8 cellular contexts compared by ENCODE assay signal in the genomic region with DNA sequence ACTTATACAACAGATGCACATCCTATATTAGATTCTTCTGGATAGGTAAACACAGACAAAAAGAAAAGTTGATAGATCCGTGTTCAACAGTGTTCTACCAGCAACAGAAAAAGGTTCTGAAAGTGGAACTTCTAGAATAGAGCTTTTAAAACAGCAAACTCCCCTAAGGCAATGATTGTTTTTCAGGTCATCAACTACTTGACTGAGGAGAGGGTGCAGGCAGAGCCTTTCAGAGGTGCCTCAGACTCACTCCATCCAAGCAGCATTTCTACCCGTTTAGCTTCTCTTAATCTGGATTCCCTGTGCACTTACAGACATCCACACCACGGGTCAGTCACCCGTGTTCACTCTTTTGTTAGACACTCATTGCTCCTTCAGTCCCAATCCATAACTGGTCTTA. TPM values are rescaled to one million over a fixed set of nuclear protein-coding genes. Genes with fewer than 3 reads are reported as not detected.
DNase-seq lines count a peak whose midpoint lies in the region; ATAC-seq lines count a peak whose summit lies in the region.
"Had no signal": no experiment of that assay in that cellular context is flagged by ENCODE, and none has a peak within 500 bp of the region (broad histone marks: within the 10 kb centered on the region; RNA-seq: fewer than 3 reads in every experiment).

No MANE protein-coding gene starts in this region.

- H3K27me3 ChIP-seq in Karpas-422 (ENCODE audit: low read length) = no peaks in the 10 kb centered on the region
- H3K27me3 ChIP-seq in naive thymus-derived CD4-positive, alpha-beta T cell (ENCODE audit: control insufficient read depth in 2 of 2, insufficient read depth in 2 of 2, low read length in 2 of 2) = no peaks in the 10 kb centered on the region

- POLR2A ChIA-PET in naive thymus-derived CD4-positive, alpha-beta T cell (lab: Charles Lee) = interaction anchor here (0.6 to 1.6 kb wide), 11 partner anchors 9 to 197 kb away, joined by 3 to 8 read pairs (median 3); a partner anchor contains a TSS

- H3K9me2 ChIP-seq in Karpas-422 (replicated peaks; ENCODE audit: insufficient read depth, low read length) = no peaks in the 10 kb centered on the region

- peak overlapping the region in 5 of 10 donors; percentile 60 to 78 (median 72) for H3K4me3 Mint-ChIP-seq in naive thymus-derived CD4-positive, alpha-beta T cell

- peaks cover 100% of the 10 kb centered on the region for H3K79me2 ChIP-seq in Karpas-422 (ENCODE audit: low read length)

- DNase-seq in Karpas-422 = no peak
- no peak for DNase-seq in naive thymus-derived CD4-positive, alpha-beta T cell
- no peak for DNase-seq in MV-4-11 (lab: John Stamatoyannopoulos, UW)
- DNase-seq in Ammon's horn (ENCODE audit: low spot score) = no peak
- no peak for DNase-seq in NCI-H2029 (lab: John Stamatoyannopoulos, UW)
- DNase-seq: NCI-H345 had no signal

- no peak overlapping the region for H3K4me3 ChIP-seq in Karpas-422 (ENCODE audit: low read length)
- H3K4me3 ChIP-seq in naive thymus-derived CD4-positive, alpha-beta T cell (ENCODE audit: low read length) = peak overlapping the region; percentile 15

- peaks cover 0 to 53% (median 6%) of the 10 kb centered on the region in 7 donors for H3K4me1 Mint-ChIP-seq in naive thymus-derived CD4-positive, alpha-beta T cell

- H3K9ac ChIP-seq in Karpas-422 (ENCODE audit: low read length) = no peak overlapping the region

- no peaks in the 10 kb centered on the region for H3K9me3 Mint-ChIP-seq in naive thymus-derived CD4-positive, alpha-beta T cell

- no peak overlapping the region for H3K4me2 ChIP-seq in Karpas-422 (ENCODE audit: low read depth, low read length, poor library complexity, severe bottlenecking)

- no peak overlapping the region for H2AFZ ChIP-seq in Karpas-422 (ENCODE audit: low read length)

- H3K27ac Mint-ChIP-seq in naive thymus-derived CD4-positive, alpha-beta T cell = no peak overlapping the region

- CTCF ChIA-PET in naive thymus-derived CD4-positive, alpha-beta T cell (lab: Charles Lee) = interaction anchor here (0.7 to 2.5 kb wide), 4 partner anchors 74 to 134 kb away, joined by 3 to 7 read pairs (median 6); no protein-coding TSS in a partner anchor

- H3K27me3 Mint-ChIP-seq in naive thymus-derived CD4-positive, alpha-beta T cell = no peaks in the 10 kb centered on the region

- H3K27ac ChIP-seq in Karpas-422 (ENCODE audit: low read length) = peak overlapping the region; percentile 42
- peak overlapping the region; percentile 62 for H3K27ac ChIP-seq in naive thymus-derived CD4-positive, alpha-beta T cell (ENCODE audit: low read depth, low read length)

- H3K36me3 ChIP-seq in Karpas-422 (ENCODE audit: insufficient read depth, low read length) = peaks cover 7% of the 10 kb centered on the region; the same call in 1 of the 2 replicates
- peaks cover 0 to 8% (median 0%) of the 10 kb centered on the region in 3 experiments for H3K36me3 ChIP-seq in naive thymus-derived CD4-positive, alpha-beta T cell (ENCODE audit: control insufficient read depth in 2 of 3, insufficient read depth in 3 of 3, low read length in 3 of 3)

- H3K9me3 ChIP-seq in Karpas-422 (ENCODE audit: low read length) = no peaks in the 10 kb centered on the region
- H3K9me3 ChIP-seq in naive thymus-derived CD4-positive, alpha-beta T cell (ENCODE audit: control insufficient read depth in 2 of 3, low read length in 3 of 3) = no peaks in the 10 kb centered on the region

- no peaks in the 10 kb centered on the region for H4K20me1 ChIP-seq in Karpas-422 (ENCODE audit: insufficient read depth, low read depth, low read length)

- intact Hi-C loops in naive thymus-derived CD4-positive, alpha-beta T cell (cut with micrococcal nuclease) = loop anchor here (1.0 to 10.0 kb wide), 4 partner anchors 8 to 360 kb away; a partner anchor contains a TSS

- H3K4me1 ChIP-seq in Karpas-422 (ENCODE audit: low read length) = peaks cover 75% of the 10 kb centered on the region
- H3K4me1 ChIP-seq in naive thymus-derived CD4-positive, alpha-beta T cell (ENCODE audit: control insufficient read depth in 2 of 2, insufficient read depth in 2 of 2, low read length in 2 of 2) = peaks cover 96 to 99% of the 10 kb centered on the region in 2 donors

- H3K36me3 Mint-ChIP-seq in naive thymus-derived CD4-positive, alpha-beta T cell = peaks cover 0 to 41% (median 5%) of the 10 kb centered on the region in 5 donors

- ATAC-seq in GM18870 (IDR thresholded peaks at IDR 0.05; ENCODE audit: unreplicated experiment) = peak; percentile 57
- ATAC-seq in GM21717 (IDR thresholded peaks at IDR 0.05; ENCODE audit: unreplicated experiment) = peak; percentile 58
- no peak for ATAC-seq in naive thymus-derived CD4-positive, alpha-beta T cell

RNA-seq across cellular contexts. Expression of a gene that starts 28.9 kb away (rescaled TPM):
- 249 and 311 TPM in 2 replicates for total RNA-seq in Karpas-422 (2014; rRNA removed; shearing (Covaris generic); ENCODE audit: low replicate concordance)
- 100 to 1,000 TPM; 200 to 720 (median 447) TPM for total RNA-seq in naive thymus-derived CD4-positive, alpha-beta T cell
- 100 to 1,000 TPM; 226 to 330 TPM for polyA plus RNA-seq in naive thymus-derived CD4-positive, alpha-beta T cell
